Comparison of ENCODE assay signal across 19 cellular contexts in the genomic region with DNA sequence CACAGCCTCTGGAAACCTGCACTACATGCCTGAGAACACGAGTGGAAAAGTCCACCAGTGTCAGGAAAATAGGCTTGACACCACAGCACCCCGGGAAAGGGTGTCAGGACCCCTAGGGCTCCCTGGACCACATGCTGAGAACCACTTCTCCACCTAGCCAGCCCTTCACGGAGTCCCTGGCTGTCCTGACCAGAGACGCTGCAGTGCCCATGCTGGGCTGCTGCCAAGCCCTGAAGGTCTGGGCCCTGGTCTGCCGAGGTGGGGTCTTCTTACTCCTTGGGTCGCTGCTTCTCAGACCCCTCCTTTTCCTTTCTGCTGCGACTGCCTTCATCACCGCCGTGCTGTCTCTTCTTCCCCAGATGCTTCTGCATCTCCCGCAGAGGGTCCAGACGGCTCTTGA. TPM values are rescaled to one million over a fixed set of nuclear protein-coding genes. Genes with fewer than 3 reads are reported as not detected.
A peak's percentile ranks its signal among the peaks of the same experiment; 100 is the strongest.
DNase-seq lines count a peak whose midpoint lies in the region; ATAC-seq, FAIRE-seq and TF ChIP-seq lines count a peak whose summit lies in the region.
"Had no signal": no experiment of that assay in that cellular context is flagged by ENCODE, and none has a peak within 500 bp of the region (broad histone marks: within the 10 kb centered on the region; RNA-seq: fewer than 3 reads in every experiment).

No MANE protein-coding gene starts in this region.

- no peak overlapping the region for H2AFZ ChIP-seq in GM12878 (ENCODE audit: control insufficient read depth, low read depth, low read length)

- in situ Hi-C loops in GM12878 (cut with MboI) = no loop called here

- no peak for DNase-seq in activated CD4-positive, alpha-beta T cell treated with anti-CD3 and anti-CD28 coated beads for 36 hours
- no peak for DNase-seq in activated CD4-positive, alpha-beta T cell treated with anti-CD3 and anti-CD28 coated beads, Interleukin-2, amount 10 ng/mL, durations not matched to agents 24 days and 14 days
- DNase-seq in GM12878 (ENCODE audit: low read depth, low spot score) (no peak), dermis blood vessel endothelial cell (no peak), testis (no peak), sigmoid colon (no peak)
- DNase-seq: 8988T, C1 segment of cervical spinal cord, DMS79 treated with DMSO at 0.1 percent for 48 hours, MV-4-11, NCI-H1436, NCI-H2081, NCI-H524, SIG-M5 had no signal

- H3K4me1 ChIP-seq in HEK293 (ENCODE audit: control insufficient read depth, insufficient read depth, low read length) (peaks cover 4% of the 10 kb centered on the region; the same call in 1 of the 2 replicates), GM12878 (ENCODE audit: control insufficient read depth, insufficient read depth, low read length) (peaks cover 4% of the 10 kb centered on the region; the same call in 1 of the 2 replicates), testis (peaks cover 20% of the 10 kb centered on the region), sigmoid colon (peaks cover 0 to 31% (median 27%) of the 10 kb centered on the region in 4 donors)

- TF ChIP-seq RAD21 in GM12878 (IDR thresholded peaks at IDR 0.05; ENCODE audit: insufficient read depth, low read depth, low read length) = no peak

- 95% methylated on average over 11 of the region's 11 CpGs for WGBS in GM12878 (ENCODE audit: insufficient coverage, insufficient replicate concordance, low lambda C conversion rate, missing lambda C conversion rate)
- 73 to 77% methylated on average over 9 to 11 of the region's 11 CpGs for WGBS in testis, 2 donors
- 86 to 89% methylated on average over 11 of the region's 11 CpGs for WGBS in sigmoid colon, 2 donors

- peaks cover 8% of the 10 kb centered on the region for H3K79me2 ChIP-seq in GM12878 (ENCODE audit: control insufficient read depth, insufficient read depth, low read length)

- H3K36me3 ChIP-seq in HEK293 (ENCODE audit: control insufficient read depth in 2 of 2, insufficient read depth in 1 of 2, low read length in 2 of 2) (peaks cover 31 to 64% of the 10 kb centered on the region in 2 experiments), GM12878 (ENCODE audit: control insufficient read depth in 2 of 2, insufficient read depth in 2 of 2, low read length in 1 of 2) (peaks cover 21 to 22% of the 10 kb centered on the region in 2 experiments; a peak in 3 of 4 replicates), testis (ENCODE audit: low read depth, missing control alignments) (no peaks in the 10 kb centered on the region), sigmoid colon (peaks cover 47 to 68% (median 57%) of the 10 kb centered on the region in 4 donors)

- BruUV-seq in GM12878 (replicated peaks; lab: Mats Ljungman, UMichigan) = no TSS peak

- TF ChIP-seq CTCF in 22Rv1 (IDR thresholded peaks at IDR 0.05) (no peak), HEK293 (tag by site-specific recombination; IDR thresholded peaks at IDR 0.05) (no peak), GM12878 (IDR thresholded peaks at IDR 0.05 in 2 of 3, conservative IDR thresholded peaks at IDR 0.05 in 1 of 3; ENCODE audit: control insufficient read depth in 2 of 3, extremely low read depth in 1 of 3, insufficient read depth in 1 of 3, low read depth in 3 of 3, low read length in 3 of 3) (no peak), testis (IDR thresholded peaks at IDR 0.05) (no peak), sigmoid colon (IDR thresholded peaks at IDR 0.05) (no peak)

- H3K4me3 ChIP-seq in HEK293 (ENCODE audit: low read depth, low read length) = no peak overlapping the region
- H3K4me3 ChIP-seq in GM12878 = no peak overlapping the region
- H3K4me3 ChIP-seq in testis = no peak overlapping the region
- no peak overlapping the region for H3K4me3 ChIP-seq in sigmoid colon

- ATAC-seq in activated CD4-positive, alpha-beta T cell treated with anti-CD3 and anti-CD28 coated beads for 36 hours = no peak
- no peak for ATAC-seq in GM12878

- no peak overlapping the region for H3K9ac ChIP-seq in GM12878 (ENCODE audit: control insufficient read depth, insufficient read depth, low read length)

- H3K4me3 Mint-ChIP-seq in activated CD4-positive, alpha-beta T cell treated with anti-CD3 and anti-CD28 coated beads for 36 hours = no peak overlapping the region
- no peak overlapping the region for H3K4me3 Mint-ChIP-seq in activated CD4-positive, alpha-beta T cell treated with anti-CD3 and anti-CD28 coated beads, Interleukin-2, amount 10 ng/mL, durations not matched to agents 24 days and 14 days

- TF ChIP-seq EP300 in GM12878 (IDR thresholded peaks at IDR 0.05; ENCODE audit: borderline replicate concordance in 1 of 2, control insufficient read depth in 1 of 2, low read depth in 2 of 2, low read length in 2 of 2) (no peak), sigmoid colon (IDR thresholded peaks at IDR 0.05) (no peak)

- TF ChIP-seq POLR2A in GM12878 (IDR thresholded peaks at IDR 0.05; ENCODE audit: low read depth, low read length) (peak; percentile 47; the same call in 1 of the 2 replicates), testis (IDR thresholded peaks at IDR 0.05) (no peak), sigmoid colon (IDR thresholded peaks at IDR 0.05) (no peak)

- SMC1A ChIA-PET in GM12878 (lab: Charles Lee; ENCODE audit: uncharacterized antibody, unreplicated experiment) = interaction anchor here (1.0 kb wide), 1 partner anchor 20 kb away, joined by 3 read pairs; no protein-coding TSS in a partner anchor

- H3K4me1 Mint-ChIP-seq in activated CD4-positive, alpha-beta T cell treated with anti-CD3 and anti-CD28 coated beads for 36 hours = peaks cover 47% of the 10 kb centered on the region
- H3K4me1 Mint-ChIP-seq in activated CD4-positive, alpha-beta T cell treated with anti-CD3 and anti-CD28 coated beads, Interleukin-2, amount 10 ng/mL, durations not matched to agents 24 days and 14 days = peaks cover 40% of the 10 kb centered on the region

- H3K27ac Mint-ChIP-seq in activated CD4-positive, alpha-beta T cell treated with anti-CD3 and anti-CD28 coated beads for 36 hours = peak overlapping the region; percentile 60
- H3K27ac Mint-ChIP-seq in activated CD4-positive, alpha-beta T cell treated with anti-CD3 and anti-CD28 coated beads, Interleukin-2, amount 10 ng/mL, durations not matched to agents 24 days and 14 days = no peak overlapping the region

- H3K9me3 ChIP-seq in HEK293 (ENCODE audit: control insufficient read depth, insufficient read depth, low read depth, low read length) = no peaks in the 10 kb centered on the region
- H3K9me3 ChIP-seq in GM12878 (replicated peaks; ENCODE audit: control insufficient read depth, insufficient read depth, low read length) = no peaks in the 10 kb centered on the region
- H3K9me3 ChIP-seq in testis = no peaks in the 10 kb centered on the region
- H3K9me3 ChIP-seq in sigmoid colon = no peaks in the 10 kb centered on the region

- RAD21 ChIA-PET in GM12878 (lab: Charles Lee; ENCODE audit: unreplicated experiment) = no interaction called here

- FAIRE-seq in GM12878 (lab: Jason Lieb, UNC) = no peak
- FAIRE-seq: D721Med, G401.6, H54 had no signal

- POLR2A ChIA-PET in activated CD4-positive, alpha-beta T cell treated with anti-CD3 and anti-CD28 coated beads for 36 hours (lab: Charles Lee) = interaction anchor here (0.7 kb wide), 1 partner anchor 12 kb away, joined by 3 read pairs; no protein-coding TSS in a partner anchor
- POLR2A ChIA-PET in HEK293 (lab: Yijun Ruan, JAX) = interaction anchor here (0.6 to 2.7 kb wide), 7 partner anchors 13 to 227 kb away, joined by 3 to 23 read pairs (median 3); a partner anchor contains a TSS
- POLR2A ChIA-PET in GM12878 (lab: Charles Lee) = no interaction called here

- H3K36me3 Mint-ChIP-seq in activated CD4-positive, alpha-beta T cell treated with anti-CD3 and anti-CD28 coated beads for 36 hours (ENCODE audit: low read depth) = peaks cover 44% of the 10 kb centered on the region
- peaks cover 50% of the 10 kb centered on the region for H3K36me3 Mint-ChIP-seq in activated CD4-positive, alpha-beta T cell treated with anti-CD3 and anti-CD28 coated beads, Interleukin-2, amount 10 ng/mL, durations not matched to agents 24 days and 14 days (ENCODE audit: low read depth)

- H3K9me3 Mint-ChIP-seq in activated CD4-positive, alpha-beta T cell treated with anti-CD3 and anti-CD28 coated beads for 36 hours (ENCODE audit: low read depth) = no peaks in the 10 kb centered on the region
- no peaks in the 10 kb centered on the region for H3K9me3 Mint-ChIP-seq in activated CD4-positive, alpha-beta T cell treated with anti-CD3 and anti-CD28 coated beads, Interleukin-2, amount 10 ng/mL, durations not matched to agents 24 days and 14 days

- H3K27me3 Mint-ChIP-seq in activated CD4-positive, alpha-beta T cell treated with anti-CD3 and anti-CD28 coated beads for 36 hours = no peaks in the 10 kb centered on the region
- H3K27me3 Mint-ChIP-seq in activated CD4-positive, alpha-beta T cell treated with anti-CD3 and anti-CD28 coated beads, Interleukin-2, amount 10 ng/mL, durations not matched to agents 24 days and 14 days = no peaks in the 10 kb centered on the region

- H3K27me3 ChIP-seq in GM12878 (replicated peaks in 1 of 2; ENCODE audit: control insufficient read depth in 2 of 2, insufficient read depth in 2 of 2, low read length in 1 of 2) (no peaks in the 10 kb centered on the region), testis (no peaks in the 10 kb centered on the region), sigmoid colon (no peaks in the 10 kb centered on the region)

- no peak overlapping the region for H3K4me2 ChIP-seq in GM12878 (ENCODE audit: control insufficient read depth, insufficient read depth)

- intact Hi-C loops in activated CD4-positive, alpha-beta T cell treated with anti-CD3 and anti-CD28 coated beads for 36 hours (cut with DNase I, micrococcal nuclease) = loop anchor here in 1 of 2 experiments (5.0 kb wide), 1 partner anchor 46 kb away; a partner anchor contains a TSS
- intact Hi-C loops in activated CD4-positive, alpha-beta T cell treated with anti-CD3 and anti-CD28 coated beads, Interleukin-2, amount 10 ng/mL, durations not matched to agents 24 days and 14 days (cut with micrococcal nuclease) = no loop called here
- intact Hi-C loops in GM12878 (cut with micrococcal nuclease; ENCODE audit: unreplicated experiment) (no loop called here), testis (cut with DNase I; ENCODE audit: low total_unique reads) (no loop called here), sigmoid colon (cut with DNase I) (no loop called here)

- H4K20me1 ChIP-seq in GM12878 (ENCODE audit: control insufficient read depth, insufficient read depth) = no peaks in the 10 kb centered on the region

- CTCF ChIA-PET in activated CD4-positive, alpha-beta T cell treated with anti-CD3 and anti-CD28 coated beads for 36 hours (lab: Charles Lee) = interaction anchor here (0.6 to 1.0 kb wide), 2 partner anchors 10 to 89 kb away, joined by 3 to 4 read pairs; no protein-coding TSS in a partner anchor
- CTCF ChIA-PET in HEK293 (lab: Yijun Ruan, JAX) (interaction anchor here (0.7 kb wide), 1 partner anchor 42 kb away, joined by 3 read pairs; no protein-coding TSS in a partner anchor), GM12878 (lab: Yijun Ruan, JAX) (no interaction called here)

- H3K27ac ChIP-seq in 22Rv1 = peak overlapping the region; percentile 33
- no peak overlapping the region for H3K27ac ChIP-seq in HEK293 (ENCODE audit: extremely low read depth, low read depth, low read length)
- H3K27ac ChIP-seq in GM12878 (ENCODE audit: control insufficient read depth, insufficient read depth) = no peak overlapping the region
- H3K27ac ChIP-seq in testis = no peak overlapping the region
- no peak overlapping the region for H3K27ac ChIP-seq in sigmoid colon

RNA-seq across cellular contexts. Expression of a gene that starts 3.0 kb away (rescaled TPM):
- total RNA-seq in activated CD4-positive, alpha-beta T cell treated with anti-CD3 and anti-CD28 coated beads for 36 hours = 1 to 10 TPM; 3.5 to 3.6 TPM
- total RNA-seq in activated CD4-positive, alpha-beta T cell treated with anti-CD3 and anti-CD28 coated beads, Interleukin-2, amount 10 ng/mL, durations not matched to agents 24 days and 14 days = 4.6 and 5.7 TPM in 2 replicates
- 2.4 and 2.6 TPM in 2 replicates for total RNA-seq in GM12878 (2013; cell fraction: nucleolus; rRNA removed)
- total RNA-seq in GM12878 (2014; rRNA removed) = 6.5 and 7.7 TPM in 2 replicates
- 6.0 and 6.4 TPM in 2 replicates for total RNA-seq in GM12878 (2014; rRNA removed; fragmentation: Illumina TruSeq; extraction: Trizol)
- total RNA-seq in GM12878 (2021) = 5.1 and 5.5 TPM in 2 replicates
- 1.6 TPM for polyA plus RNA-seq in GM12878 (2011; ENCODE audit: low read depth)
- 2.4 and 3.0 TPM in 2 replicates for polyA plus RNA-seq in GM12878 (2011; rRNA removed)
- 2.8 and 3.6 TPM in 2 replicates for polyA plus RNA-seq in GM12878 (2011; cell fraction: cytosol; rRNA removed)
- polyA plus RNA-seq in GM12878 (2011; cell fraction: nucleus; rRNA removed) = 2.9 and 4.3 TPM in 2 replicates
- polyA plus RNA-seq in GM12878 (2012) = 4.8 and 6.3 TPM in 2 replicates
- polyA plus RNA-seq in GM12878 (2014; fragmentation: Illumina TruSeq; extraction: Trizol) = 1.1 and 5.3 TPM in 2 replicates
- 1 to 10 TPM in 1 of 2 experiments, under 1 TPM in 1; 0.21 to 1.1 TPM for polyA plus RNA-seq in GM12878 (2014; fragmentation: Nextera tagmentation; extraction: Ambion mirVana)
- polyA plus RNA-seq in GM12878 (2014; rRNA removed) = 7.0 and 7.8 TPM in 2 replicates
- polyA plus RNA-seq in GM12878 (2016; fragmentation: Nextera tagmentation; extraction: Ambion mirVana) = 10 to 100 TPM; 10.7 to 10.8 TPM
- 0.29 and 0.93 TPM in 2 replicates for polyA minus RNA-seq in GM12878 (2011; rRNA and poly(A)+ RNA removed)
- polyA minus RNA-seq in GM12878 (2011; cell fraction: cytosol; rRNA and poly(A)+ RNA removed) = 1.1 and 1.4 TPM in 2 replicates
- polyA minus RNA-seq in GM12878 (2011; cell fraction: nucleus; rRNA and poly(A)+ RNA removed) = 0.73 and 1.5 TPM in 2 replicates
- 6.8 and 7.8 TPM in 2 replicates for total RNA-seq in dermis blood vessel endothelial cell
- 10 to 100 TPM; 10.2 to 12.8 TPM for total RNA-seq in testis
- 20.6 TPM for polyA plus RNA-seq in testis (ENCODE audit: insufficient read depth, low read depth, low replicate concordance)
- total RNA-seq in sigmoid colon = 1 to 10 TPM; 7.8 to 10.0 (median 8.7) TPM
- polyA plus RNA-seq in sigmoid colon = 10 to 100 TPM in 1 of 3 donors, 1 to 10 TPM in 2; 8.4 to 11.5 (median 8.6) TPM

RNA-seq across cellular contexts. Expression of a gene that starts 16.5 kb away (rescaled TPM):
- total RNA-seq in activated CD4-positive, alpha-beta T cell treated with anti-CD3 and anti-CD28 coated beads for 36 hours = under 1 TPM; 0.39 to 0.55 TPM
- 0.54 and 1.1 TPM in 2 replicates for total RNA-seq in activated CD4-positive, alpha-beta T cell treated with anti-CD3 and anti-CD28 coated beads, Interleukin-2, amount 10 ng/mL, durations not matched to agents 24 days and 14 days
- total RNA-seq in GM12878 (2013; cell fraction: nucleolus; rRNA removed) = 1.3 and 2.7 TPM in 2 replicates
- total RNA-seq in GM12878 (2014; rRNA removed) (0.05 TPM in 1 of 2 replicates, not detected in the other), GM12878 (2014; rRNA removed; fragmentation: Illumina TruSeq; extraction: Trizol) (not detected in 2 replicates), GM12878 (2021) (0.27 and 0.33 TPM in 2 replicates), dermis blood vessel endothelial cell (0.14 and 0.68 TPM in 2 replicates), testis (under 1 TPM; 0.31 to 0.43 TPM), sigmoid colon (1 to 10 TPM in 1 of 4 donors, under 1 TPM in 1, not detected in 2; 0.66 to 1.4 TPM)
- not detected for polyA plus RNA-seq in GM12878 (2011; ENCODE audit: low read depth)
- polyA plus RNA-seq in GM12878 (2011; rRNA removed) (not detected in 2 replicates), GM12878 (2014; fragmentation: Illumina TruSeq; extraction: Trizol) (not detected in 2 replicates), GM12878 (2014; fragmentation: Nextera tagmentation; extraction: Ambion mirVana) (not detected), GM12878 (2014; rRNA removed) (not detected in 2 replicates), GM12878 (2016; fragmentation: Nextera tagmentation; extraction: Ambion mirVana) (under 1 TPM; 0.74 to 0.83 TPM), testis (ENCODE audit: insufficient read depth, low read depth, low replicate concordance) (4.1 TPM), sigmoid colon (10 to 100 TPM; 13.9 to 55.4 (median 25.2) TPM)
- 0.12 and 0.15 TPM in 2 replicates for polyA plus RNA-seq in GM12878 (2011; cell fraction: cytosol; rRNA removed)
- 0.09 TPM in 2 replicates for polyA plus RNA-seq in GM12878 (2011; cell fraction: nucleus; rRNA removed)
- 0.57 and 1.0 TPM in 2 replicates for polyA plus RNA-seq in GM12878 (2012)
- not detected in 2 replicates for polyA minus RNA-seq in GM12878 (2011; rRNA and poly(A)+ RNA removed)
- not detected in 2 replicates for polyA minus RNA-seq in GM12878 (2011; cell fraction: cytosol; rRNA and poly(A)+ RNA removed)
- not detected in 2 replicates for polyA minus RNA-seq in GM12878 (2011; cell fraction: nucleus; rRNA and poly(A)+ RNA removed)

RNA-seq across cellular contexts. Expression of a gene that starts 18.9 kb away (rescaled TPM):
- 10 to 100 TPM; 61.0 to 93.8 TPM for total RNA-seq in activated CD4-positive, alpha-beta T cell treated with anti-CD3 and anti-CD28 coated beads for 36 hours
- total RNA-seq in activated CD4-positive, alpha-beta T cell treated with anti-CD3 and anti-CD28 coated beads, Interleukin-2, amount 10 ng/mL, durations not matched to agents 24 days and 14 days = 64.5 and 73.4 TPM in 2 replicates
- total RNA-seq in GM12878 (2013; cell fraction: nucleolus; rRNA removed) = 24.5 and 25.4 TPM in 2 replicates
- total RNA-seq in GM12878 (2014; rRNA removed) (6.7 and 9.1 TPM in 2 replicates), GM12878 (2014; rRNA removed; fragmentation: Illumina TruSeq; extraction: Trizol) (7.1 and 7.6 TPM in 2 replicates), GM12878 (2021) (44.9 and 55.6 TPM in 2 replicates), dermis blood vessel endothelial cell (13.3 and 28.4 TPM in 2 replicates), testis (10 to 100 TPM; 79.3 to 79.9 TPM), sigmoid colon (10 to 100 TPM; 11.8 to 31.5 (median 21.2) TPM)
- polyA plus RNA-seq in GM12878 (2011; ENCODE audit: low read depth) = 49.4 TPM
- polyA plus RNA-seq in GM12878 (2011; rRNA removed) (5.8 and 5.9 TPM in 2 replicates), GM12878 (2014; fragmentation: Illumina TruSeq; extraction: Trizol) (33.3 and 45.1 TPM in 2 replicates), GM12878 (2014; fragmentation: Nextera tagmentation; extraction: Ambion mirVana) (under 1 TPM; 0.14 to 0.62 TPM), GM12878 (2014; rRNA removed) (18.8 and 21.0 TPM in 2 replicates), GM12878 (2016; fragmentation: Nextera tagmentation; extraction: Ambion mirVana) (10 to 100 TPM; 29.7 to 32.8 TPM), testis (ENCODE audit: insufficient read depth, low read depth, low replicate concordance) (94.3 TPM), sigmoid colon (10 to 100 TPM; 15.5 to 32.9 (median 19.8) TPM)
- polyA plus RNA-seq in GM12878 (2011; cell fraction: cytosol; rRNA removed) = 9.1 and 13.5 TPM in 2 replicates
- 20.3 and 34.0 TPM in 2 replicates for polyA plus RNA-seq in GM12878 (2011; cell fraction: nucleus; rRNA removed)
- polyA plus RNA-seq in GM12878 (2012) = 33.4 and 40.2 TPM in 2 replicates
- 9.3 and 11.5 TPM in 2 replicates for polyA minus RNA-seq in GM12878 (2011; rRNA and poly(A)+ RNA removed)
- 15.4 and 20.8 TPM in 2 replicates for polyA minus RNA-seq in GM12878 (2011; cell fraction: cytosol; rRNA and poly(A)+ RNA removed)
- polyA minus RNA-seq in GM12878 (2011; cell fraction: nucleus; rRNA and poly(A)+ RNA removed) = 5.7 and 10.1 TPM in 2 replicates

RNA-seq across cellular contexts. Expression of a gene that starts 32.9 kb away (rescaled TPM):
- total RNA-seq in activated CD4-positive, alpha-beta T cell treated with anti-CD3 and anti-CD28 coated beads for 36 hours = 10 to 100 TPM; 74.9 to 96.1 TPM
- total RNA-seq in activated CD4-positive, alpha-beta T cell treated with anti-CD3 and anti-CD28 coated beads, Interleukin-2, amount 10 ng/mL, durations not matched to agents 24 days and 14 days = 289 and 291 TPM in 2 replicates
- 42.5 and 58.1 TPM in 2 replicates for total RNA-seq in GM12878 (2013; cell fraction: nucleolus; rRNA removed)
- total RNA-seq in GM12878 (2014; rRNA removed) = 23.8 and 28.1 TPM in 2 replicates
- 8.0 and 8.6 TPM in 2 replicates for total RNA-seq in GM12878 (2014; rRNA removed; fragmentation: Illumina TruSeq; extraction: Trizol)
- total RNA-seq in GM12878 (2021) = 38.8 and 43.0 TPM in 2 replicates
- 9.5 TPM for polyA plus RNA-seq in GM12878 (2011; ENCODE audit: low read depth)
- polyA plus RNA-seq in GM12878 (2011; rRNA removed) = 3.6 and 8.5 TPM in 2 replicates
- polyA plus RNA-seq in GM12878 (2011; cell fraction: cytosol; rRNA removed) = 11.9 and 15.4 TPM in 2 replicates
- polyA plus RNA-seq in GM12878 (2011; cell fraction: nucleus; rRNA removed) = 25.5 and 31.4 TPM in 2 replicates
- 27.3 and 27.9 TPM in 2 replicates for polyA plus RNA-seq in GM12878 (2012)
- 8.2 and 15.7 TPM in 2 replicates for polyA plus RNA-seq in GM12878 (2014; fragmentation: Illumina TruSeq; extraction: Trizol)
- polyA plus RNA-seq in GM12878 (2014; fragmentation: Nextera tagmentation; extraction: Ambion mirVana) = 1 to 10 TPM in 1 of 2 experiments, under 1 TPM in 1; 0.69 to 1.4 TPM
- polyA plus RNA-seq in GM12878 (2014; rRNA removed) = 27.8 and 34.4 TPM in 2 replicates
- polyA plus RNA-seq in GM12878 (2016; fragmentation: Nextera tagmentation; extraction: Ambion mirVana) = 10 to 100 TPM; 37.1 to 44.5 TPM
- polyA minus RNA-seq in GM12878 (2011; rRNA and poly(A)+ RNA removed) = 6.0 and 12.5 TPM in 2 replicates
- polyA minus RNA-seq in GM12878 (2011; cell fraction: cytosol; rRNA and poly(A)+ RNA removed) = 9.6 and 11.6 TPM in 2 replicates
- polyA minus RNA-seq in GM12878 (2011; cell fraction: nucleus; rRNA and poly(A)+ RNA removed) = 8.9 and 19.6 TPM in 2 replicates
- total RNA-seq in dermis blood vessel endothelial cell = 33.5 and 50.1 TPM in 2 replicates
- total RNA-seq in testis = 100 to 1,000 TPM; 479 to 482 TPM
- 218 TPM for polyA plus RNA-seq in testis (ENCODE audit: insufficient read depth, low read depth, low replicate concordance)
- total RNA-seq in sigmoid colon = 10 to 100 TPM; 20.1 to 49.7 (median 31.0) TPM
- 10 to 100 TPM; 15.0 to 79.7 (median 16.0) TPM for polyA plus RNA-seq in sigmoid colon

RNA-seq across cellular contexts. Expression of a gene that starts 34.6 kb away (rescaled TPM):
- total RNA-seq in activated CD4-positive, alpha-beta T cell treated with anti-CD3 and anti-CD28 coated beads for 36 hours = 10 to 100 TPM in 1 of 2 experiments, 1 to 10 TPM in 1; 8.3 to 12.1 TPM
- 17.9 and 18.4 TPM in 2 replicates for total RNA-seq in activated CD4-positive, alpha-beta T cell treated with anti-CD3 and anti-CD28 coated beads, Interleukin-2, amount 10 ng/mL, durations not matched to agents 24 days and 14 days
- total RNA-seq in GM12878 (2013; cell fraction: nucleolus; rRNA removed) = 7.1 and 7.7 TPM in 2 replicates
- 20.8 and 21.2 TPM in 2 replicates for total RNA-seq in GM12878 (2014; rRNA removed)
- 8.2 and 8.9 TPM in 2 replicates for total RNA-seq in GM12878 (2014; rRNA removed; fragmentation: Illumina TruSeq; extraction: Trizol)
- total RNA-seq in GM12878 (2021) = 18.9 and 22.0 TPM in 2 replicates
- polyA plus RNA-seq in GM12878 (2011; ENCODE audit: low read depth) = 6.7 TPM
- polyA plus RNA-seq in GM12878 (2011; rRNA removed) = 11.5 and 14.7 TPM in 2 replicates
- 27.3 and 36.8 TPM in 2 replicates for polyA plus RNA-seq in GM12878 (2011; cell fraction: cytosol; rRNA removed)
- polyA plus RNA-seq in GM12878 (2011; cell fraction: nucleus; rRNA removed) = 25.0 and 25.4 TPM in 2 replicates
- 9.4 and 16.6 TPM in 2 replicates for polyA plus RNA-seq in GM12878 (2012)
- 1.9 and 5.3 TPM in 2 replicates for polyA plus RNA-seq in GM12878 (2014; fragmentation: Illumina TruSeq; extraction: Trizol)
- polyA plus RNA-seq in GM12878 (2014; fragmentation: Nextera tagmentation; extraction: Ambion mirVana) = 1 to 10 TPM; 1.0 to 4.2 TPM
- 26.5 and 26.9 TPM in 2 replicates for polyA plus RNA-seq in GM12878 (2014; rRNA removed)
- 10 to 100 TPM; 29.8 to 35.9 TPM for polyA plus RNA-seq in GM12878 (2016; fragmentation: Nextera tagmentation; extraction: Ambion mirVana)
- polyA minus RNA-seq in GM12878 (2011; rRNA and poly(A)+ RNA removed) = 5.9 and 15.6 TPM in 2 replicates
- polyA minus RNA-seq in GM12878 (2011; cell fraction: cytosol; rRNA and poly(A)+ RNA removed) = 5.9 and 7.0 TPM in 2 replicates
- 4.5 and 6.1 TPM in 2 replicates for polyA minus RNA-seq in GM12878 (2011; cell fraction: nucleus; rRNA and poly(A)+ RNA removed)
- 71.8 and 78.3 TPM in 2 replicates for total RNA-seq in dermis blood vessel endothelial cell
- 100 to 1,000 TPM; 162 to 177 TPM for total RNA-seq in testis
- polyA plus RNA-seq in testis (ENCODE audit: insufficient read depth, low read depth, low replicate concordance) = 73.1 TPM
- 10 to 100 TPM; 41.5 to 80.9 (median 53.2) TPM for total RNA-seq in sigmoid colon
- 10 to 100 TPM; 47.3 to 61.9 (median 52.5) TPM for polyA plus RNA-seq in sigmoid colon
